ENCODE assay signal across 9 cellular contexts in the genomic region with DNA sequence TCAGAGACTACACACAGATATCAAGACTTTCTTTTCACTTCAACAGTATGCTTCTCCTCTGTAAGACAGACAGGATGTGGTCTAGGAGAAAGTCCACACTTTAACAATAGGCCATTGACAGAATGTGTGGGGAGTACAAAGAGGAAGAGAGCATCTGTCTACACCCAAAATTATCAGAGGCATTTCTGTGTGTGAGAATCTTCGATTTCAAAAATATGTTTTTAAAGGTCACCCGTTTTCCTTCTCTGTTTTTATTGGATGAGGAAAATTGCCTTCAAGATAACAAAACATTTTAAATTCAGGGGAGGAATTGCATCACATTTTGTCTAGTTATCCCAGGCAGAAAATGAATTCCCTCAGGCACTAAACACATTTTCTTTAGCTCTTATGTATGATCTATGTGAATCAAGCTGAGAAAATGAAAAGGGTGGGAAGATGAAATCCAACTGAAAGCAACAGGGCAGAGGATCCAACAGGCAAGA. TPM values are rescaled to one million over a fixed set of nuclear protein-coding genes. Genes with fewer than 3 reads are reported as not detected.
DNase-seq lines count a peak whose midpoint lies in the region; ATAC-seq and TF ChIP-seq lines count a peak whose summit lies in the region.
"Had no signal": no experiment of that assay in that cellular context is flagged by ENCODE, and none has a peak within 500 bp of the region (broad histone marks: within the 10 kb centered on the region; RNA-seq: fewer than 3 reads in every experiment).

No MANE protein-coding gene starts in this region.

- H4K20me1 ChIP-seq in PC-9 (ENCODE audit: insufficient read depth) (no peaks in the 10 kb centered on the region), GM23338 (replicated peaks; ENCODE audit: insufficient read depth) (no peaks in the 10 kb centered on the region)

- H3K27me3 Mint-ChIP-seq in GM23338 (ENCODE audit: insufficient read depth, low read depth, poor library complexity) = no peaks in the 10 kb centered on the region
- no peaks in the 10 kb centered on the region for H3K27me3 Mint-ChIP-seq in natural killer cell (ENCODE audit: low read depth in 2 of 2)
- H3K27me3 Mint-ChIP-seq: stimulated activated naive CD8-positive, alpha-beta T cell treated with anti-CD3 and anti-CD28 coated beads, Interleukin-15, Interleukin-2, amounts not matched to agents 100 ng/mL and 50 ng/mL, for 24 hours had no signal

- no peak overlapping the region for H2AK5ac ChIP-seq in mesenchymal stem cell (ENCODE audit: low read length, severe bottlenecking)

- 0 out of 2 replicates have a peak, but pooled peaks cover 3% of the 10 kb centered on the region for H3K9me3 ChIP-seq in PC-9 (ENCODE audit: insufficient read depth, low read depth)
- H3K9me3 ChIP-seq in mesenchymal stem cell (ENCODE audit: control insufficient read depth, low read length) = no peaks in the 10 kb centered on the region

- DNase-seq in PC-9 (no peak), mesenchymal stem cell (peak; percentile 28), GM23338 (ENCODE audit: low spot score) (no peak), KBM-7 (no peak), midbrain (lab: John Stamatoyannopoulos, UW) (no peak), natural killer cell (no peak)

- peak overlapping the region in 1 of 2 experiments; percentile 54 for H2BK12ac ChIP-seq in mesenchymal stem cell (ENCODE audit: low read length in 2 of 2)

- H3K36me3 ChIP-seq in PC-9 (ENCODE audit: low read depth) (no peaks in the 10 kb centered on the region), mesenchymal stem cell (ENCODE audit: control insufficient read depth in 1 of 2, insufficient read depth in 2 of 2, low read depth in 1 of 2, low read length in 2 of 2) (no peaks in the 10 kb centered on the region), GM23338 (ENCODE audit: insufficient read depth) (no peaks in the 10 kb centered on the region)

- intact Hi-C loops in PC-9 (cut with micrococcal nuclease; ENCODE audit: unreplicated experiment) (no loop called here), natural killer cell (cut with micrococcal nuclease) (no loop called here)

- no TSS peak for BruUV-seq in PC-9 (replicated peaks; lab: Mats Ljungman, UMichigan)

- WGBS in mesenchymal stem cell = no CpG with 5 or more reads among the region's 2 CpGs

- H3K14ac ChIP-seq in mesenchymal stem cell (ENCODE audit: low read length in 2 of 2) = no peak overlapping the region

- H2BK15ac ChIP-seq in mesenchymal stem cell (ENCODE audit: low read depth, poor library complexity, severe bottlenecking) = no peak overlapping the region

- H3K9me3 Mint-ChIP-seq in GM23338 = no peaks in the 10 kb centered on the region
- H3K9me3 Mint-ChIP-seq in natural killer cell = peaks cover 13 to 14% of the 10 kb centered on the region in 2 donors

- H3K4me3 ChIP-seq in PC-9 (no peak overlapping the region), mesenchymal stem cell (ENCODE audit: insufficient read depth in 1 of 2, low read depth in 1 of 2, low read length in 2 of 2) (peak overlapping the region in 1 of 2 experiments; percentile 34), GM23338 (no peak overlapping the region)

- no peak overlapping the region for H4K8ac ChIP-seq in mesenchymal stem cell (ENCODE audit: low read length)

- H3K27ac Mint-ChIP-seq in GM23338 = no peak overlapping the region
- H3K27ac Mint-ChIP-seq in natural killer cell = no peak overlapping the region
- H3K27ac Mint-ChIP-seq: stimulated activated naive CD8-positive, alpha-beta T cell treated with anti-CD3 and anti-CD28 coated beads, Interleukin-15, Interleukin-2, amounts not matched to agents 100 ng/mL and 50 ng/mL, for 24 hours had no signal

- H3K4me2 ChIP-seq in PC-9 (peak overlapping the region; percentile 43), mesenchymal stem cell (ENCODE audit: low read length, poor library complexity, severe bottlenecking) (no peak overlapping the region), GM23338 (no peak overlapping the region)

- peaks cover 44% of the 10 kb centered on the region for H3K4me1 ChIP-seq in PC-9 (replicated peaks; ENCODE audit: insufficient read depth)
- peaks cover 2% of the 10 kb centered on the region for H3K4me1 ChIP-seq in mesenchymal stem cell (ENCODE audit: control insufficient read depth, insufficient read depth, low read depth, low read length)
- H3K4me1 ChIP-seq in GM23338 (ENCODE audit: insufficient read depth) = no peaks in the 10 kb centered on the region

- POLR2A ChIA-PET in PC-9 (lab: Charles Lee; ENCODE audit: unreplicated experiment) = interaction anchor here (0.5 kb wide), 1 partner anchor 827 kb away, joined by 4 read pairs; no protein-coding TSS in a partner anchor

- H3K27ac ChIP-seq in PC-9 (peak overlapping the region; percentile 37), mesenchymal stem cell (ENCODE audit: low read length, poor library complexity, severe bottlenecking) (peak overlapping the region; percentile 57), GM23338 (ENCODE audit: low read depth) (no peak overlapping the region)

- no peaks in the 10 kb centered on the region for H3K27me3 ChIP-seq in PC-9 (ENCODE audit: insufficient read depth, low read depth)
- H3K27me3 ChIP-seq in mesenchymal stem cell (ENCODE audit: control insufficient read depth in 1 of 2, insufficient read depth in 1 of 2, low read length in 2 of 2) = no peaks in the 10 kb centered on the region
- H3K27me3 ChIP-seq in GM23338 (ENCODE audit: insufficient read depth) = no peaks in the 10 kb centered on the region

- H3K9me2 ChIP-seq in PC-9 (ENCODE audit: insufficient read depth) (peaks cover 6% of the 10 kb centered on the region; the same call in 1 of the 2 replicates), GM23338 (ENCODE audit: insufficient read depth) (no peaks in the 10 kb centered on the region)

- no peaks in the 10 kb centered on the region for H3K79me2 ChIP-seq in PC-9 (ENCODE audit: low read depth)
- no peaks in the 10 kb centered on the region for H3K79me2 ChIP-seq in GM23338 (replicated peaks; ENCODE audit: insufficient read depth)

- peak; percentile 100 for ATAC-seq in GM18519 (IDR thresholded peaks at IDR 0.05; ENCODE audit: low FRiP score, unreplicated experiment)
- peak; percentile 97 for ATAC-seq in HG02763 (IDR thresholded peaks at IDR 0.05; ENCODE audit: unreplicated experiment)
- ATAC-seq in GM23338 = no peak
- ATAC-seq in natural killer cell = no peak

- peak overlapping the region in 1 of 2 experiments; percentile 43 for H3K18ac ChIP-seq in mesenchymal stem cell (ENCODE audit: low read depth in 1 of 2, low read length in 2 of 2)

- no peak overlapping the region for H2AFZ ChIP-seq in PC-9
- H2AFZ ChIP-seq in mesenchymal stem cell (ENCODE audit: low read depth, low read length) = no peak overlapping the region
- H2AFZ ChIP-seq in GM23338 = no peak overlapping the region

- H3K79me1 ChIP-seq in mesenchymal stem cell (replicated peaks; ENCODE audit: low read length, poor library complexity, severe bottlenecking) = no peaks in the 10 kb centered on the region

- CTCF ChIA-PET in PC-9 (lab: Charles Lee) = no interaction called here

- H3K4me3 Mint-ChIP-seq in GM23338 (no peak overlapping the region), natural killer cell (no peak overlapping the region)
- H3K4me3 Mint-ChIP-seq: stimulated activated naive CD8-positive, alpha-beta T cell treated with anti-CD3 and anti-CD28 coated beads, Interleukin-15, Interleukin-2, amounts not matched to agents 100 ng/mL and 50 ng/mL, for 24 hours had no signal

- H3K36me3 Mint-ChIP-seq in GM23338 (ENCODE audit: low read depth) = no peaks in the 10 kb centered on the region
- H3K36me3 Mint-ChIP-seq in natural killer cell = peaks cover 8% of the 10 kb centered on the region

- H2BK5ac ChIP-seq in mesenchymal stem cell (ENCODE audit: low read depth, low read length, poor library complexity, severe bottlenecking) = no peak overlapping the region

- in situ Hi-C loops in KBM-7 (cut with MboI; ENCODE audit: low pct_unique_long_range_greater_than_20kb, low sequenced_read_pairs) = no loop called here

- TF ChIP-seq CTCF in PC-9 (conservative IDR thresholded peaks at IDR 0.05) = no peak
- no peak for TF ChIP-seq CTCF in GM23338 (conservative IDR thresholded peaks at IDR 0.05; ENCODE audit: low read depth in 2 of 2)
- TF ChIP-seq CTCF in natural killer cell (IDR thresholded peaks at IDR 0.05) = no peak

- H3K9ac ChIP-seq in mesenchymal stem cell (ENCODE audit: low read length) = no peak overlapping the region

- peaks cover 15% of the 10 kb centered on the region; the same call in 1 of the 2 replicates for H3F3A ChIP-seq in PC-9 (ENCODE audit: insufficient read depth, low read depth)
- H3F3A ChIP-seq in GM23338 (replicated peaks; ENCODE audit: low read depth) = no peaks in the 10 kb centered on the region

- H3K23ac ChIP-seq in mesenchymal stem cell (ENCODE audit: low read length in 2 of 2) = no peak overlapping the region

- no peak overlapping the region for H3K4ac ChIP-seq in mesenchymal stem cell (ENCODE audit: low read depth in 1 of 2, low read length in 2 of 2)

- H4K91ac ChIP-seq in mesenchymal stem cell (ENCODE audit: low read length) = no peak overlapping the region

- peak overlapping the region; percentile 61 for H2BK120ac ChIP-seq in mesenchymal stem cell (ENCODE audit: low read depth, low read length)

- H3K4me1 Mint-ChIP-seq in GM23338 (no peaks in the 10 kb centered on the region; the same call in 2 of the 3 replicates), natural killer cell (no peaks in the 10 kb centered on the region)

TF ChIP-seq in GM23338, 12 proteins besides CTCF, POLR2A, EP300 and RAD21 (continues in another document):
- TF ChIP-seq POLR2AphosphoS5 (IDR thresholded peaks at IDR 0.05; ENCODE audit: low read depth) = no peak
- TF ChIP-seq ETS1 (IDR thresholded peaks at IDR 0.05) = no peak
- TF ChIP-seq ZNF331 (CRISPR knock-in tag; IDR thresholded peaks at IDR 0.05; ENCODE audit: low read depth) = no peak
- TF ChIP-seq EZH2 (IDR thresholded peaks at IDR 0.05; ENCODE audit: low read depth, unreplicated experiment) = no peak
- TF ChIP-seq EZH2phosphoT487 (IDR thresholded peaks at IDR 0.05; ENCODE audit: unreplicated experiment) = no peak

RNA-seq across cellular contexts. Expression of gene NAV3, which starts 16.4 kb away (rescaled TPM):
- total RNA-seq in PC-9 (2021) (4.2 and 13.6 TPM in 2 replicates), natural killer cell (not detected)
- polyA plus RNA-seq in mesenchymal stem cell (2013, experiment 1 of 2) = 26.2 TPM
- polyA plus RNA-seq in mesenchymal stem cell (2013, experiment 2 of 2) = 26.1 TPM
- 10.5 and 12.0 TPM in 2 replicates for total RNA-seq in GM23338 (2014; rRNA removed; shearing (Covaris generic))
- 3.2 and 4.0 TPM in 2 replicates for polyA plus RNA-seq in GM23338 (2016; fragmentation: Nextera tagmentation; extraction: Ambion mirVana)

Comparison
In these comparisons a context has a peak if more than half of its experiments do, and no peak if none do; other contexts are left out.
1. ATAC-seq: peak in GM18519 (single experiment) and HG02763 (single experiment); none in GM23338 (single experiment) and natural killer cell (0 of 3).